In the genomic region with DNA sequence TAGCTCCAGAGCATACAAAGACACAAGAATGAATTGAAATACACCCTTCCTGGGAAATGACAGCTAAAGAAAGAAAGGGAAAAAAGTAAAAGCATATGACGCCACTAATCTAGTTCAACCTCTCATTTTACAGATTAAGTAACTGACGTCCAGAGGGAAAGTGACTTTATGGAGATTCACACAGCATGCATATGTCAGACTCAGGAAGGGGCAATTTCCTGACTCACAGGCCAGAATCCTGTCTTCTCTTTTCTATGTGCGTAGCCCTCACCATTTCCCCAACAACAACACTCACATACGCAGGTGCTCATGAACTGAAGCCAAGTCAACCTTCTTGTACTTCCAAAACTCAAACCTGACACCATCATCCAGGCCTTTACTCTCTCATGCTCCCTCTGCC, we compare ENCODE assay signal across 27 cellular contexts. TPM values are rescaled to one million over a fixed set of nuclear protein-coding genes. Genes with fewer than 3 reads are reported as not detected.
"Had no signal": no experiment of that assay in that cellular context is flagged by ENCODE, and none has a peak within 500 bp of the region (broad histone marks: within the 10 kb centered on the region; RNA-seq: fewer than 3 reads in every experiment).

No MANE protein-coding gene starts in this region.

- H3K4me3 ChIP-seq: coronary artery, lower lobe of right lung, mucosa of descending colon, neural progenitor cell, right lobe of liver, testis, tibial nerve, upper lobe of right lung, uterus had no signal

- H3K4me1 ChIP-seq: foreskin keratinocyte, neural progenitor cell, parathyroid adenoma, right lobe of liver, testis, uterus had no signal

- H3K4me2 ChIP-seq: neural progenitor cell had no signal

- FAIRE-seq: endometrium, keratinocyte had no signal

- H3K36me3 ChIP-seq: lower lobe of right lung, neural progenitor cell, right lobe of liver, tibial nerve, upper lobe of right lung, uterus had no signal

- H3K9me3 ChIP-seq: lower lobe of right lung, mucosa of descending colon, right lobe of liver, testis, tibial nerve, upper lobe of right lung, uterus had no signal

- ATAC-seq: effector memory CD8-positive, alpha-beta T cell; esophagus mucosa; foreskin keratinocyte; left ventricle myocardium superior; lower lobe of right lung; natural killer cell treated with Interleukin-12 subunit alpha and Interleukin-12 subunit beta and Interleukin-15 and Interleukin-18, amount 100 ng/mL, for 72 hours; right lobe of liver; stimulated activated effector memory CD8-positive, alpha-beta T cell treated with anti-CD3 and anti-CD28 coated beads, Interleukin-12 subunit alpha, Interleukin-12 subunit beta, amount 100 ng/mL, for 72 hours; stimulated activated naive CD8-positive, alpha-beta T cell treated with anti-CD3 and anti-CD28 coated beads, Interleukin-15, Interleukin-2, amounts not matched to agents 100 U/mL and 50 U/mL, for 24 hours; upper lobe of right lung had no signal

- H3K9ac ChIP-seq: neural progenitor cell, parathyroid adenoma had no signal

- H3K79me2 ChIP-seq: parathyroid adenoma had no signal

- DNase-seq: dermis blood vessel endothelial cell; effector memory CD8-positive, alpha-beta T cell; foreskin keratinocyte; hypothalamus; left ventricle myocardium superior; lower lobe of right lung; mucosa of descending colon; naive B cell; right lobe of liver; stimulated activated CD4-positive, alpha-beta T cell treated with anti-CD3 and anti-CD28 coated beads, Interleukin-12 subunit alpha, Interleukin-12 subunit beta, amount 100 ng/mL, for 4 hours; stimulated activated CD4-positive, alpha-beta T cell treated with anti-CD3 and anti-CD28 coated beads, Interleukin-2, amount 100 ng/mL, for 24 hours; stimulated activated CD4-positive, alpha-beta T cell treated with anti-CD3 and anti-CD28 coated beads, Interleukin-4, amount 100 ng/mL, for 24 hours; stimulated activated naive CD8-positive, alpha-beta T cell treated with anti-CD3 and anti-CD28 coated beads, Interleukin-15, Interleukin-2, amounts not matched to agents 100 U/mL and 50 U/mL, for 24 hours; substantia nigra; testis; upper lobe of right lung; uterus had no signal

- H3K27ac ChIP-seq: coronary artery, epithelial cell of prostate, foreskin keratinocyte, lower lobe of right lung, neural progenitor cell, parathyroid adenoma, right lobe of liver, testis, tibial nerve, upper lobe of right lung, uterus had no signal

- H2AFZ ChIP-seq: neural progenitor cell, parathyroid adenoma had no signal

- H3K27me3 ChIP-seq: foreskin keratinocyte, neural progenitor cell, right lobe of liver, testis, tibial nerve, upper lobe of right lung, uterus had no signal

RNA-seq across cellular contexts. Expression of a gene that starts 53.0 kb away (rescaled TPM):
- total RNA-seq: natural killer cell treated with Interleukin-12 subunit alpha and Interleukin-12 subunit beta and Interleukin-15 and Interleukin-18, amount 100 ng/mL, for 72 hours had no signal
